ENCODE assay signal across 24 cellular contexts in genomic region chr2:117349687-117350086, GRCh38.
"Had no signal": no experiment of that assay in that cellular context is flagged by ENCODE, and none has a peak within 500 bp of the region (broad histone marks: within the 10 kb centered on the region; RNA-seq: fewer than 3 reads in every experiment).

No MANE protein-coding gene starts in this region.

- FAIRE-seq: HepG2 had no signal

- H3K4me3 ChIP-seq: SJSA1, SK-N-MC had no signal

- ATAC-seq: HepG2, Panc1, PC-3, Right ventricle myocardium inferior had no signal

- DNase-seq: IMR-90; Kasumi-1; KG1; NCI-H1092; NCI-H1105 treated with DMSO at 0.1 percent for 48 hours; NCI-H1417 treated with DMSO at 0.1 percent for 48 hours; NCI-H146; NCI-H1694 treated with DMSO at 0.1 percent for 48 hours; NCI-H1930; NCI-H2081; NCI-H2107; NCI-H226; NCI-H446; NCI-H510A; NCI-H524 treated with DMSO at 0.1 percent for 48 hours; NCI-H748 treated with DMSO at 0.1 percent for 48 hours; NK-92 treated with Interleukin-12 subunit alpha and Interleukin-12 subunit beta, amount 100 ng/mL, for 24 hours; PC-3; SIG-M5 had no signal
